In the genomic region with DNA sequence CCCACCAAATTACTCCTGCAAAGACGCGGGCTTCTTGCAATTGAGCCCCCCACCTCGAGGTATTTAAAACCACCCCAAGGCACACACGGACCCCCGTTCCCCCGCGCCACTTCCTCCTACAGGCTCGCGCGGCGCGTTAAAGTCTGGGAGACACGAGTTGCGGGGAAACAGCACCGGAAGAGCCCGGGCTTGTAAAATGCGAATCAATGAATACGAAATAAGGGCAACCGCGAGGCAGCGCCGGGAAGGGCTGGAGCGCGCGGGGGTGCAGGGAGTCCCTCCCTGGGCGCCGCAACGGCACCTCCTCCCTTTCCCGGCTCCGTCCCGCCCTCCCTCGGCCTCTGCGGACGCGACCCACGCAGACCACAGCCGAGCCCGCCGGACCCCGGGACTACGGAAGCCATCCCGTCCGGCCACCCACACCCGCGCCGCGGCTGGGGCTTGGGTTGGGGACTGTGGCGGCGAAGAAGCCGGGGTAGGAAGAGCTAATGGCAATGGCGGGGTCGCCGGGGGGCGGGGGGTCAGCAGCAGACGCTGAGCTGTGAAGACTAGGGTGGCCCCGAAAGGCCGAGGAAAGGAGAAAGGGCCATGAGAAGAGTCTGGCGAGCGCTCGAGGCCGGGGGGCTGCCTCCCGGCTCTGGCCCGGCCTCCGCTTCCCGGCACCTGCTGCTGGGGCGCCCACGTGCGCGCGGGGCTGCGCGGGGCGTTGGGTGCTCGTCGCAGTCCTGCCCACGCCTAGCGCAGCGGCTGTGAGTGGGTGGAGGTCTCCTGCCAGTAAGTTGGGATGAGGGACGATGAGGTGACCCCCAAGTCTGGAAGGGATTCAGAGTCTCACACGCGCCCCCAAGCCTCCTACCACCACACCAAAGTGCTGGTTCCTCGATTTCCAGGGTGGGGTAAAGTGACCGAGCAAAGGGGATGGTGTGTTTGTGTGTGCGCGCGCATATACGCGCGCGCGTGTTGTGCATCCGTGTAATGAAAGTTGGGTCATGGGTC, we compare ENCODE assay signal across 9 cellular contexts. TPM values are rescaled to one million over a fixed set of nuclear protein-coding genes. Genes with fewer than 3 reads are reported as not detected.
A peak's percentile ranks its signal among the peaks of the same experiment; 100 is the strongest.
DNase-seq lines count a peak whose midpoint lies in the region; ATAC-seq and TF ChIP-seq lines count a peak whose summit lies in the region.
"Had no signal": no experiment of that assay in that cellular context is flagged by ENCODE, and none has a peak within 500 bp of the region (broad histone marks: within the 10 kb centered on the region; RNA-seq: fewer than 3 reads in every experiment).

No MANE protein-coding gene starts in this region.

- H3K27me3 ChIP-seq in foreskin keratinocyte: no peaks in the 10 kb centered on the region

- H3K4me1 ChIP-seq in foreskin keratinocyte: no peaks in the 10 kb centered on the region

- peaks cover 12 to 16% of the 10 kb centered on the region in 2 donors for H3K27me3 Mint-ChIP-seq in stimulated activated naive B cell treated with anti-CD40 and anti-IgM and Interleukin-4, amounts not matched to agents 10 μg/mL and 1 μg/mL and 100 μg/mL, for 72 hours
- peaks cover 15 to 20% of the 10 kb centered on the region in 2 donors for H3K27me3 Mint-ChIP-seq in natural killer cell treated with Interleukin-12 subunit alpha and Interleukin-12 subunit beta and Interleukin-15 and Interleukin-18, amount 100 ng/mL, for 72 hours

- TF ChIP-seq POLR2A in GM18505 (IDR thresholded peaks at IDR 0.05; ENCODE audit: borderline replicate concordance, extremely low read depth, insufficient read depth, insufficient read length): no peak

- peaks cover 17 to 26% of the 10 kb centered on the region in 2 donors for H3K4me1 Mint-ChIP-seq in stimulated activated naive B cell treated with anti-CD40 and anti-IgM and Interleukin-4, amounts not matched to agents 10 μg/mL and 1 μg/mL and 100 μg/mL, for 72 hours
- no peaks in the 10 kb centered on the region for H3K4me1 Mint-ChIP-seq in natural killer cell treated with Interleukin-12 subunit alpha and Interleukin-12 subunit beta and Interleukin-15 and Interleukin-18, amount 100 ng/mL, for 72 hours (ENCODE audit: low read depth in 2 of 2)

- no peak overlapping the region for H3K27ac ChIP-seq in foreskin keratinocyte

- DNase-seq in NCI-H510A treated with DMSO at 0.1 percent for 48 hours (lab: John Stamatoyannopoulos, UW) (peak; percentile 59), foreskin keratinocyte (peak in 1 of 2 donors; percentile 26)
- peak; percentile 42 for DNase-seq in stimulated activated naive B cell treated with anti-CD40 and anti-IgM and Interleukin-4, amounts not matched to agents 10 μg/mL and 1 μg/mL and 100 μg/mL, for 72 hours
- DNase-seq in stimulated activated CD4-positive, alpha-beta T cell treated with anti-CD3 and anti-CD28 coated beads, Interleukin-4, amount 100 ng/mL, for 24 hours: no peak
- no peak for DNase-seq in natural killer cell treated with Interleukin-12 subunit alpha and Interleukin-12 subunit beta and Interleukin-15 and Interleukin-18, amount 100 ng/mL, for 72 hours (ENCODE audit: low spot score)
- DNase-seq: activated T-cell treated with anti-CD3 and anti-CD28 coated beads for 4 hours, NCI-H226 had no signal

- peak overlapping the region; percentile 81 to 87 for H3K4me3 Mint-ChIP-seq in stimulated activated naive B cell treated with anti-CD40 and anti-IgM and Interleukin-4, amounts not matched to agents 10 μg/mL and 1 μg/mL and 100 μg/mL, for 72 hours
- no peak overlapping the region for H3K4me3 Mint-ChIP-seq in natural killer cell treated with Interleukin-12 subunit alpha and Interleukin-12 subunit beta and Interleukin-15 and Interleukin-18, amount 100 ng/mL, for 72 hours

- ATAC-seq in GM18505 (IDR thresholded peaks at IDR 0.05; ENCODE audit: unreplicated experiment) (peak; percentile 29), foreskin keratinocyte (peak; percentile 22), HG03442 (IDR thresholded peaks at IDR 0.05; ENCODE audit: unreplicated experiment) (no peak)
- peak; percentile 35 to 36 for ATAC-seq in stimulated activated naive B cell treated with anti-CD40 and anti-IgM and Interleukin-4, amounts not matched to agents 10 μg/mL and 1 μg/mL and 100 μg/mL, for 72 hours (replicated peaks)
- ATAC-seq in natural killer cell treated with Interleukin-12 subunit alpha and Interleukin-12 subunit beta and Interleukin-15 and Interleukin-18, amount 100 ng/mL, for 72 hours: no peak

- peaks cover 0 to 6% of the 10 kb centered on the region in 2 donors for H3K9me3 Mint-ChIP-seq in stimulated activated naive B cell treated with anti-CD40 and anti-IgM and Interleukin-4, amounts not matched to agents 10 μg/mL and 1 μg/mL and 100 μg/mL, for 72 hours
- H3K9me3 Mint-ChIP-seq in natural killer cell treated with Interleukin-12 subunit alpha and Interleukin-12 subunit beta and Interleukin-15 and Interleukin-18, amount 100 ng/mL, for 72 hours: peaks cover 3% of the 10 kb centered on the region

- peaks cover 14 to 20% of the 10 kb centered on the region in 2 donors for H3K36me3 Mint-ChIP-seq in stimulated activated naive B cell treated with anti-CD40 and anti-IgM and Interleukin-4, amounts not matched to agents 10 μg/mL and 1 μg/mL and 100 μg/mL, for 72 hours
- H3K36me3 Mint-ChIP-seq in natural killer cell treated with Interleukin-12 subunit alpha and Interleukin-12 subunit beta and Interleukin-15 and Interleukin-18, amount 100 ng/mL, for 72 hours: peaks cover 13% of the 10 kb centered on the region

- TF ChIP-seq CTCF in foreskin keratinocyte (conservative IDR thresholded peaks at IDR 0.05): no peak

- H3K27ac Mint-ChIP-seq in stimulated activated naive B cell treated with anti-CD40 and anti-IgM and Interleukin-4, amounts not matched to agents 10 μg/mL and 1 μg/mL and 100 μg/mL, for 72 hours: peak overlapping the region; percentile 95
- no peak overlapping the region for H3K27ac Mint-ChIP-seq in natural killer cell treated with Interleukin-12 subunit alpha and Interleukin-12 subunit beta and Interleukin-15 and Interleukin-18, amount 100 ng/mL, for 72 hours

RNA-seq across cellular contexts. Expression of a gene that starts 1.2 kb away (rescaled TPM):
- total RNA-seq in foreskin keratinocyte: 22.3 and 34.2 TPM in 2 replicates
- 8.4 and 9.2 TPM in 2 replicates for polyA plus RNA-seq in foreskin keratinocyte
- not detected for total RNA-seq in natural killer cell treated with Interleukin-12 subunit alpha and Interleukin-12 subunit beta and Interleukin-15 and Interleukin-18, amount 100 ng/mL, for 72 hours

Comparison
In these comparisons a context has a peak if more than half of its experiments do, and no peak if none do; other contexts are left out.
1. ATAC-seq: peak in GM18505 (single experiment), foreskin keratinocyte (single experiment) and stimulated activated naive B cell treated with anti-CD40 and anti-IgM and Interleukin-4, amounts not matched to agents 10 μg/mL and 1 μg/mL and 100 μg/mL, for 72 hours (2 of 2); none in HG03442 (single experiment) and natural killer cell treated with Interleukin-12 subunit alpha and Interleukin-12 subunit beta and Interleukin-15 and Interleukin-18, amount 100 ng/mL, for 72 hours (0 of 2).
2. DNase-seq: peak in NCI-H510A treated with DMSO at 0.1 percent for 48 hours (single experiment) and stimulated activated naive B cell treated with anti-CD40 and anti-IgM and Interleukin-4, amounts not matched to agents 10 μg/mL and 1 μg/mL and 100 μg/mL, for 72 hours (single experiment); none in stimulated activated CD4-positive, alpha-beta T cell treated with anti-CD3 and anti-CD28 coated beads, Interleukin-4, amount 100 ng/mL, for 24 hours (single experiment) and natural killer cell treated with Interleukin-12 subunit alpha and Interleukin-12 subunit beta and Interleukin-15 and Interleukin-18, amount 100 ng/mL, for 72 hours (single experiment).
3. RNA of a gene that starts 1.2 kb away (total RNA-seq): 22.3 to 34.2 TPM in foreskin keratinocyte; not detected in natural killer cell treated with Interleukin-12 subunit alpha and Interleukin-12 subunit beta and Interleukin-15 and Interleukin-18, amount 100 ng/mL, for 72 hours; every median in the first group is over 10 times any median in the second.